ENCODE assay signal across 30 cellular contexts in the genomic region with DNA sequence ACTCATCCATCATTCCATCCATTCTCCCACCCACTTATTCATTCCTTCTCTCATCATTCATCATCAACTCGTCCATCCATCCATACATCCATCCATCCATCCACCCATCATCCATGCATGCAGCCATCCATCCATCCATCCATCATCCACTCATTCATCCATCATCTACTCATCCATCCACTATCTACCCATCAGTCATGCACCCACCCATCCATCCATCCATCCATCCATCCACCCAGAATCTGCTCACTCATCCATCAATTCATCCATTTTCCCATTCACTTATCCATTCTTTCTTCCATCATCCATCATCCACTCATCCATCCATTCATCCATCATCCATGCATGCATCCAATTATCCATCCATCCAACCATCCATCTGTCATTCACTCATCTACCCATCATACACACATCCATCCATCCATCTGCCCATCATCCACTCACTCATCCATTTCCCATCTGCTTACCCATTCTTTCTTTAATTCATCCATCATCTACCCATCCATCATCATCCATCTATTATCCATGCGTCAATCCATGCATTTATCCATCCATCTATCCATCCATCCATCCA.
"Had no signal": no experiment of that assay in that cellular context is flagged by ENCODE, and none has a peak within 500 bp of the region (broad histone marks: within the 10 kb centered on the region; RNA-seq: fewer than 3 reads in every experiment).

No MANE protein-coding gene starts in this region.

- DNase-seq: natural killer cell; occipital lobe; ovary; posterior cingulate gyrus; psoas muscle; right cardiac atrium; spleen; stimulated activated CD4-positive, alpha-beta T cell treated with anti-CD3 and anti-CD28 coated beads, Interleukin-12 subunit alpha, Interleukin-12 subunit beta, amount 100 ng/mL, for 4 hours; stimulated activated CD4-positive, alpha-beta T cell treated with anti-CD3 and anti-CD28 coated beads, Interleukin-1b, Interleukin-23, amount 100 ng/mL, for 48 hours; stimulated activated CD4-positive, alpha-beta T cell treated with anti-CD3 and anti-CD28 coated beads, Interleukin-4, amount 100 ng/mL, for 1 hour; stimulated activated CD4-positive, alpha-beta T cell treated with anti-CD3 and anti-CD28 coated beads, Interleukin-4, amount 100 ng/mL, for 4 hours; stimulated activated CD8-positive, alpha-beta memory T cell treated with anti-CD3 and anti-CD28 coated beads, Interleukin-4, amount 100 ng/mL, for 48 hours; stimulated activated naive CD4-positive, alpha-beta T cell; stimulated activated naive CD8-positive, alpha-beta T cell treated with anti-CD3 and anti-CD28 coated beads, Interleukin-15, amount 100 ng/mL, for 72 hours; stimulated activated naive CD8-positive, alpha-beta T cell treated with anti-CD3 and anti-CD28 coated beads, Interleukin-15, Interleukin-2, amounts not matched to agents 100 U/mL and 50 U/mL, for 24 hours; substantia nigra; testis; tibial artery; transverse colon; upper lobe of right lung; uterus had no signal

- H3K4me1 ChIP-seq: neural progenitor cell, parathyroid adenoma, psoas muscle, spleen, suprapubic skin, testis, transverse colon, upper lobe of right lung, uterus had no signal

- H3K79me2 ChIP-seq: parathyroid adenoma had no signal

- H3K4me3 ChIP-seq: neural progenitor cell, ovary, psoas muscle, skin epidermis, smooth muscle cell, spleen, suprapubic skin, testis, tibial artery, transverse colon, upper lobe of right lung, uterus had no signal

- H3K27ac Mint-ChIP-seq: natural killer cell; nephron; neural progenitor cell; progenitor cell of endocrine pancreas; stimulated activated memory B cell treated with anti-CD40 and anti-IgM and Interleukin-4, amounts not matched to agents 10 μg/mL and 1 μg/mL and 100 μg/mL, for 72 hours; stimulated activated naive CD8-positive, alpha-beta T cell treated with anti-CD3 and anti-CD28 coated beads, Interleukin-15, amount 100 ng/mL, for 72 hours; type B pancreatic cell had no signal

- H3K4me3 Mint-ChIP-seq: natural killer cell; nephron; neural progenitor cell; stimulated activated memory B cell treated with anti-CD40 and anti-IgM and Interleukin-4, amounts not matched to agents 10 μg/mL and 1 μg/mL and 100 μg/mL, for 72 hours; stimulated activated naive CD8-positive, alpha-beta T cell treated with anti-CD3 and anti-CD28 coated beads, Interleukin-15, amount 100 ng/mL, for 72 hours; type B pancreatic cell had no signal

- H3K4me2 ChIP-seq: neural progenitor cell, smooth muscle cell had no signal

- H3K9me3 ChIP-seq: psoas muscle, spleen, suprapubic skin, testis, tibial artery, transverse colon, upper lobe of right lung, uterus had no signal

- H3K27me3 ChIP-seq: ovary, testis, tibial artery, transverse colon, upper lobe of right lung, uterus had no signal

- H3K4me1 Mint-ChIP-seq: natural killer cell; nephron; stimulated activated memory B cell treated with anti-CD40 and anti-IgM and Interleukin-4, amounts not matched to agents 10 μg/mL and 1 μg/mL and 100 μg/mL, for 72 hours; stimulated activated naive CD8-positive, alpha-beta T cell treated with anti-CD3 and anti-CD28 coated beads, Interleukin-15, amount 100 ng/mL, for 72 hours had no signal

- H3K36me3 ChIP-seq: neural progenitor cell, ovary, spleen, suprapubic skin, tibial artery, transverse colon, upper lobe of right lung, uterus had no signal

- H3K9me3 Mint-ChIP-seq: natural killer cell; stimulated activated memory B cell treated with anti-CD40 and anti-IgM and Interleukin-4, amounts not matched to agents 10 μg/mL and 1 μg/mL and 100 μg/mL, for 72 hours; stimulated activated naive CD8-positive, alpha-beta T cell treated with anti-CD3 and anti-CD28 coated beads, Interleukin-15, amount 100 ng/mL, for 72 hours; type B pancreatic cell had no signal

- H3K9ac ChIP-seq: neural progenitor cell, parathyroid adenoma had no signal

- H3K36me3 Mint-ChIP-seq: natural killer cell; neural progenitor cell; stimulated activated memory B cell treated with anti-CD40 and anti-IgM and Interleukin-4, amounts not matched to agents 10 μg/mL and 1 μg/mL and 100 μg/mL, for 72 hours; type B pancreatic cell had no signal

- H3K27me3 Mint-ChIP-seq: stimulated activated memory B cell treated with anti-CD40 and anti-IgM and Interleukin-4, amounts not matched to agents 10 μg/mL and 1 μg/mL and 100 μg/mL, for 72 hours; stimulated activated naive CD8-positive, alpha-beta T cell treated with anti-CD3 and anti-CD28 coated beads, Interleukin-15, amount 100 ng/mL, for 72 hours had no signal

- H3K27ac ChIP-seq: neural progenitor cell, ovary, parathyroid adenoma, psoas muscle, skin epidermis, spleen, suprapubic skin, testis, tibial artery, transverse colon, upper lobe of right lung, uterus had no signal

- H2AFZ ChIP-seq: neural progenitor cell, parathyroid adenoma had no signal
